In genomic region chr2:64214281-64215115, GRCh38 we compare ENCODE assay signal across 8 cellular contexts.
DNase-seq lines count a peak whose midpoint lies in the region; ATAC-seq and TF ChIP-seq lines count a peak whose summit lies in the region.

No MANE protein-coding gene starts in this region.

- intact Hi-C loops in Caco-2 (cut with micrococcal nuclease; ENCODE audit: unreplicated experiment) = loop anchor here (1.0 to 5.0 kb wide), 4 partner anchors 37 to 117 kb away; partner anchors contain the start of gene PELI1
- intact Hi-C loops in activated CD4-positive, alpha-beta memory T cell treated with anti-CD3 and anti-CD28 coated beads for 36 hours (cut with micrococcal nuclease) = loop anchor here (1.0 to 5.0 kb wide), 17 partner anchors 10 to 773 kb away; partner anchors contain the start of genes AFTPH, MDH1, PELI1 and SLC1A4

- no peak overlapping the region for H3T11ph ChIP-seq in H9 (ENCODE audit: low read length)

- POLR2A ChIA-PET in Caco-2 (lab: Charles Lee) = interaction anchor here (0.6 to 1.2 kb wide), 5 partner anchors 14 to 161 kb away, joined by 3 to 4 read pairs (median 3); no protein-coding TSS in a partner anchor
- POLR2A ChIA-PET in activated CD4-positive, alpha-beta memory T cell treated with anti-CD3 and anti-CD28 coated beads for 36 hours (lab: Charles Lee) = interaction anchor here (0.6 to 2.8 kb wide), 20 partner anchors 8 to 178 kb away, joined by 3 to 63 read pairs (median 7); no protein-coding TSS in a partner anchor

- H3K27me3 ChIP-seq in Caco-2 (replicated peaks; ENCODE audit: control insufficient read depth, insufficient read depth, low read length) (no peaks in the 10 kb centered on the region), hepatocyte (no peaks in the 10 kb centered on the region), H9 (ENCODE audit: insufficient read depth, low read length) (no peaks in the 10 kb centered on the region)

- no peak overlapping the region for H3K4me3 ChIP-seq in Caco-2 (ENCODE audit: low read depth, low read length)
- no peak overlapping the region for H3K4me3 ChIP-seq in hepatocyte

- H3K79me1 ChIP-seq in H9 (ENCODE audit: insufficient read depth, low read depth, low read length, poor library complexity, severe bottlenecking) = no peaks in the 10 kb centered on the region

- H3K27me3 Mint-ChIP-seq in Caco-2 (ENCODE audit: insufficient read depth, unreplicated experiment) (no peaks in the 10 kb centered on the region), H9 (ENCODE audit: low read depth) (no peaks in the 10 kb centered on the region; the same call in 1 of the 2 replicates)
- H3K27me3 Mint-ChIP-seq in activated CD4-positive, alpha-beta memory T cell treated with anti-CD3 and anti-CD28 coated beads for 36 hours = no peaks in the 10 kb centered on the region
- H3K27me3 Mint-ChIP-seq in stimulated activated naive CD8-positive, alpha-beta T cell treated with anti-CD3 and anti-CD28 coated beads, Interleukin-15, Interleukin-2, amounts not matched to agents 100 ng/mL and 50 ng/mL, for 24 hours = no peaks in the 10 kb centered on the region

- H3K9ac ChIP-seq in H9 (ENCODE audit: extremely low read depth, insufficient read length, low read length) = no peak overlapping the region

- TF ChIP-seq CTCF in Caco-2 (IDR thresholded peaks at IDR 0.05; ENCODE audit: insufficient read depth in 1 of 2, low read depth in 1 of 2, low read length in 1 of 2, severe bottlenecking in 1 of 2, unreplicated experiment in 1 of 2) = no peak
- no peak for TF ChIP-seq CTCF in hepatocyte (IDR thresholded peaks at IDR 0.05; ENCODE audit: poor library complexity)
- TF ChIP-seq CTCF in H9 (conservative IDR thresholded peaks at IDR 0.05) = no peak

- H4K20me1 ChIP-seq in hepatocyte (ENCODE audit: insufficient read depth, poor library complexity, severe bottlenecking) (no peaks in the 10 kb centered on the region), H9 (ENCODE audit: control insufficient read depth, insufficient read depth, insufficient read length) (no peaks in the 10 kb centered on the region)

- H4K8ac ChIP-seq in H9 (replicated peaks; ENCODE audit: insufficient read length, low read depth, low read length) = no peak overlapping the region

- WGBS in hepatocyte (ENCODE audit: low lambda C conversion rate, missing lambda C conversion rate) = 42% methylated on average over 5 of the region's 5 CpGs
- WGBS in H9 (ENCODE audit: extremely low coverage, insufficient read length, low lambda C conversion rate) = no CpG with 5 or more reads among the region's 5 CpGs

- no TSS peak for BruUV-seq in Caco-2 (replicated peaks; lab: Mats Ljungman, UMichigan)

- no peak overlapping the region for H3K14ac ChIP-seq in H9 (ENCODE audit: insufficient read depth, low read length)

- no peak overlapping the region for H2AK5ac ChIP-seq in H9 (ENCODE audit: insufficient read length, low read length)

- H3K18ac ChIP-seq in H9 (ENCODE audit: insufficient read length, low read depth, low read length) = no peak overlapping the region

- peak overlapping the region; percentile 29 for H3K27ac ChIP-seq in hepatocyte
- no peak overlapping the region for H3K27ac ChIP-seq in H9 (ENCODE audit: insufficient read length, low read depth, low read length)

- no peak overlapping the region for H2BK20ac ChIP-seq in H9 (ENCODE audit: low read depth, low read length, poor library complexity, severe bottlenecking)

- H3K36me3 ChIP-seq in Caco-2 (ENCODE audit: control insufficient read depth, insufficient read depth, low read length) (no peaks in the 10 kb centered on the region; the same call in 1 of the 2 replicates), hepatocyte (replicated peaks; ENCODE audit: insufficient read depth, low read depth) (no peaks in the 10 kb centered on the region)

- H2BK15ac ChIP-seq in H9 (ENCODE audit: low read depth, low read length) = no peak overlapping the region

- H3K4me2 ChIP-seq in hepatocyte (peak overlapping the region; percentile 28), H9 (ENCODE audit: insufficient read depth, insufficient read length, low read length) (no peak overlapping the region)

- DNase-seq in Caco-2 (peak in 1 of 2 experiments; percentile 69), hepatocyte (ENCODE audit: low spot score) (no peak), NOMO-1 treated with dmso at 0.1 percent for 144 hours (lab: John Stamatoyannopoulos, UW; ENCODE audit: unreplicated experiment) (no peak), H9 (no peak)
- peak; percentile 59 for DNase-seq in activated CD4-positive, alpha-beta memory T cell treated with anti-CD3 and anti-CD28 coated beads for 36 hours

- H4K91ac ChIP-seq in H9 (ENCODE audit: insufficient read length, low read depth, low read length) = no peak overlapping the region

- H3K79me2 ChIP-seq in hepatocyte = no peaks in the 10 kb centered on the region
- no peaks in the 10 kb centered on the region for H3K79me2 ChIP-seq in H9 (ENCODE audit: insufficient read depth, low read length)

- H3K9me2 ChIP-seq in hepatocyte (replicated peaks; ENCODE audit: insufficient read depth) = no peaks in the 10 kb centered on the region

- H3K36me3 Mint-ChIP-seq in Caco-2 (ENCODE audit: insufficient read depth, unreplicated experiment) = no peaks in the 10 kb centered on the region
- no peaks in the 10 kb centered on the region for H3K36me3 Mint-ChIP-seq in activated CD4-positive, alpha-beta memory T cell treated with anti-CD3 and anti-CD28 coated beads for 36 hours
- H3K36me3 Mint-ChIP-seq in stimulated activated naive CD8-positive, alpha-beta T cell treated with anti-CD3 and anti-CD28 coated beads, Interleukin-15, Interleukin-2, amounts not matched to agents 100 ng/mL and 50 ng/mL, for 24 hours (ENCODE audit: low read depth) = no peaks in the 10 kb centered on the region
- peaks cover 0 to 3% (median 2%) of the 10 kb centered on the region in 3 experiments; a peak in 4 of 7 replicates for H3K36me3 Mint-ChIP-seq in H9 (ENCODE audit: insufficient read depth in 1 of 3, low read depth in 3 of 3)

- H3K23ac ChIP-seq in H9 (ENCODE audit: insufficient read length, low read depth, low read length) = no peak overlapping the region

- no peak overlapping the region for H2BK120ac ChIP-seq in H9 (ENCODE audit: low read depth, low read length, poor library complexity, severe bottlenecking)

- H3K4ac ChIP-seq in H9 (ENCODE audit: low read depth, low read length) = no peak overlapping the region

- H3K4me1 ChIP-seq in Caco-2 (peaks cover 26% of the 10 kb centered on the region), hepatocyte (ENCODE audit: insufficient read depth) (peaks cover 11% of the 10 kb centered on the region), H9 (ENCODE audit: insufficient read depth, low read length) (peaks cover 8% of the 10 kb centered on the region)

- H3K4me3 Mint-ChIP-seq in Caco-2 (ENCODE audit: unreplicated experiment) (peak overlapping the region; percentile 28), H9 (no peak overlapping the region)
- H3K4me3 Mint-ChIP-seq in activated CD4-positive, alpha-beta memory T cell treated with anti-CD3 and anti-CD28 coated beads for 36 hours = peak overlapping the region; percentile 63
- peak overlapping the region; percentile 75 for H3K4me3 Mint-ChIP-seq in stimulated activated naive CD8-positive, alpha-beta T cell treated with anti-CD3 and anti-CD28 coated beads, Interleukin-15, Interleukin-2, amounts not matched to agents 100 ng/mL and 50 ng/mL, for 24 hours

- H3K56ac ChIP-seq in H9 (ENCODE audit: insufficient read length, low read depth, low read length) = no peak overlapping the region

- peaks cover 21% of the 10 kb centered on the region for H3K4me1 Mint-ChIP-seq in Caco-2 (ENCODE audit: low read depth, unreplicated experiment)
- peaks cover 56% of the 10 kb centered on the region for H3K4me1 Mint-ChIP-seq in activated CD4-positive, alpha-beta memory T cell treated with anti-CD3 and anti-CD28 coated beads for 36 hours (ENCODE audit: low read depth)
- peaks cover 76% of the 10 kb centered on the region for H3K4me1 Mint-ChIP-seq in stimulated activated naive CD8-positive, alpha-beta T cell treated with anti-CD3 and anti-CD28 coated beads, Interleukin-15, Interleukin-2, amounts not matched to agents 100 ng/mL and 50 ng/mL, for 24 hours (ENCODE audit: low read depth)
- H3K4me1 Mint-ChIP-seq in H9 = peaks cover 36% of the 10 kb centered on the region in 2 experiments

- no peak overlapping the region for H4K5ac ChIP-seq in H9 (ENCODE audit: insufficient read length, low read depth, low read length)

- ATAC-seq in GM19455 (IDR thresholded peaks at IDR 0.05; ENCODE audit: unreplicated experiment) (peak; percentile 62), HG03439 (IDR thresholded peaks at IDR 0.05; ENCODE audit: unreplicated experiment) (peak; percentile 61)

- H2AFZ ChIP-seq in hepatocyte = no peak overlapping the region
- no peak overlapping the region for H2AFZ ChIP-seq in H9 (ENCODE audit: low read length)

- H3K23me2 ChIP-seq in H9 (ENCODE audit: insufficient read length, low read depth, low read length, poor library complexity, severe bottlenecking) = no peaks in the 10 kb centered on the region

- H3K27ac Mint-ChIP-seq in Caco-2 (ENCODE audit: unreplicated experiment) (peak overlapping the region; percentile 37), H9 (peak overlapping the region in 1 of 3 experiments; percentile 76; a peak in 1 of 7 replicates)
- peak overlapping the region; percentile 97 for H3K27ac Mint-ChIP-seq in activated CD4-positive, alpha-beta memory T cell treated with anti-CD3 and anti-CD28 coated beads for 36 hours
- H3K27ac Mint-ChIP-seq in stimulated activated naive CD8-positive, alpha-beta T cell treated with anti-CD3 and anti-CD28 coated beads, Interleukin-15, Interleukin-2, amounts not matched to agents 100 ng/mL and 50 ng/mL, for 24 hours = peak overlapping the region; percentile 97

- no peak overlapping the region for H2BK12ac ChIP-seq in H9 (ENCODE audit: insufficient read length, low read depth, low read length)

- peaks cover 13% of the 10 kb centered on the region for H3K9me3 Mint-ChIP-seq in Caco-2 (ENCODE audit: unreplicated experiment)
- no peaks in the 10 kb centered on the region for H3K9me3 Mint-ChIP-seq in activated CD4-positive, alpha-beta memory T cell treated with anti-CD3 and anti-CD28 coated beads for 36 hours
- no peaks in the 10 kb centered on the region for H3K9me3 Mint-ChIP-seq in stimulated activated naive CD8-positive, alpha-beta T cell treated with anti-CD3 and anti-CD28 coated beads, Interleukin-15, Interleukin-2, amounts not matched to agents 100 ng/mL and 50 ng/mL, for 24 hours
- no peaks in the 10 kb centered on the region for H3K9me3 Mint-ChIP-seq in H9

- no peak overlapping the region for H2BK5ac ChIP-seq in H9 (ENCODE audit: insufficient read length, low read length)

- no peaks in the 10 kb centered on the region for H3K9me3 ChIP-seq in Caco-2
- no peaks in the 10 kb centered on the region for H3K9me3 ChIP-seq in hepatocyte (ENCODE audit: low read depth)
- H3K9me3 ChIP-seq in H9 (ENCODE audit: control insufficient read depth, low read depth, low read length) = no peaks in the 10 kb centered on the region

- CTCF ChIA-PET in Caco-2 (lab: Charles Lee) = interaction anchor here (0.9 to 1.3 kb wide), 4 partner anchors 41 to 165 kb away, joined by 3 to 6 read pairs (median 4); no protein-coding TSS in a partner anchor
- CTCF ChIA-PET in activated CD4-positive, alpha-beta memory T cell treated with anti-CD3 and anti-CD28 coated beads for 36 hours (lab: Charles Lee) = interaction anchor here (0.7 to 2.9 kb wide), 14 partner anchors 8 to 340 kb away, joined by 3 to 47 read pairs (median 4); no protein-coding TSS in a partner anchor

Comparison
In these comparisons a context has a peak if more than half of its experiments do, and no peak if none do; other contexts are left out.
1. H3K4me3 Mint-ChIP-seq: peak in Caco-2 (single experiment), activated CD4-positive, alpha-beta memory T cell treated with anti-CD3 and anti-CD28 coated beads for 36 hours (single experiment) and stimulated activated naive CD8-positive, alpha-beta T cell treated with anti-CD3 and anti-CD28 coated beads, Interleukin-15, Interleukin-2, amounts not matched to agents 100 ng/mL and 50 ng/mL, for 24 hours (single experiment); none in H9 (0 of 2).